Comparison of ENCODE assay signal across 8 cellular contexts in the genomic region with DNA sequence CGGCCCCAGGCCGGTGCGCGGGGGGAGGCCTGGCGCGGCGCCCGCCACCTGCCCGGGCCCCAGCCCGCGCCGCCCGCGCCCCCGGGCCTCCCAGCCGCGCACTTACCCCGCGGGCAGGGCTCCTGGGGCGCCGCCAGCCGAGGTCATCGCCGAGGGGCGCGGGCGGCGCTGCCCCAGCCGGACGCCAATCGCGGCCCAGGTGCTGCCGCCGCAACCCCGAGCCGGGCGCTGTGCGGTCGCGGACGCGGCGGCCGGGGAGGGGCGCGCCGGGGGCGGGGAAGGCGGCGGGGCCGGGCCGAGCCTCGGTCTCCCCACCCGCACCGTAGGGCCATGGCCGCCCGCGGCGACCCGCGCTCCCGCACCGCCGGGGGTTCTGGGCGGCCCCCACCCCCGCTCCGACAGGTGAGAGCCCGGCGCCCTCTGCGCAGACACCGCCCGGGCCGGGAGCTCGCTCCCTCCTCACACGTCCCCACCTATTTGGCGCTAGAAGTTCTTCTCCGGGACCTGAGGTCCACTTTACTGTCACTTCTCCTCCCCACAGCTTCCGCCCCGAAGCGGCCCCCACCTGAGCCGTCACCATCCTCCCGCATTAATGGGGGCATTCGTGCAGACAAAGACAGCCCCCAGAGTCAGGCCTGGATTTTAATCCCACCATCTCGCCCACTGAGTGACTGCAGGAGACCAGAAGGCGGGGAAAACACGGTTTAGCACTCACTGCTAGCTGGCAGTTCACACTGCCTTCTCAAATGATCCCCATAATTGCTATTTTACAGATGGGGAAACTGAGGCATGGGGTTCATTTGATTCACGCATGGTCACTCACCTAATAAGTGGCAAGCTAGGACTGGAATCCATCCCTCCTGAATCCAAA. TPM values are rescaled to one million over a fixed set of nuclear protein-coding genes. Genes with fewer than 3 reads are reported as not detected.
DNase-seq lines count a peak whose midpoint lies in the region; ATAC-seq lines count a peak whose summit lies in the region.

Gene TTC39A (minus strand): TSS at position 232 of the 871 bp plus-strand sequence. CDS start 85 bp downstream, at position 147.

- H3K4me1 Mint-ChIP-seq in dendritic cell treated with granulocyte-macrophage colony-stimulating factor and Interleukin-4, amounts not matched to agents 40 ng/mL and 50 ng/mL, for 4 days (ENCODE audit: low read depth): peaks cover 17% of the 10 kb centered on the region

- no peak for DNase-seq in Caki2 (ENCODE audit: low read depth)
- DNase-seq in KBM-7: peak; percentile 19
- no peak for DNase-seq in middle frontal gyrus (ENCODE audit: extremely low spot score, low spot score)
- no peak for DNase-seq in inferior parietal cortex (ENCODE audit: extremely low spot score)

- H3K27ac ChIP-seq in mesodermal cell (ENCODE audit: low read depth, low read length, severe bottlenecking): peak within 1 kb of the TSS; percentile 74

- ATAC-seq in HG03039 (IDR thresholded peaks at IDR 0.05; ENCODE audit: unreplicated experiment) (no peak), HG02938 (IDR thresholded peaks at IDR 0.05; ENCODE audit: unreplicated experiment) (no peak)

- in situ Hi-C loops in Caki2 (cut with HindIII; ENCODE audit: low pct_unique_long_range_greater_than_20kb, low sequenced_read_pairs) (no loop called here), KBM-7 (cut with MboI; ENCODE audit: low pct_unique_long_range_greater_than_20kb, low sequenced_read_pairs) (no loop called here)

- H3K4me3 ChIP-seq in mesodermal cell (ENCODE audit: extremely low read depth, insufficient read depth, low read length, poor library complexity, severe bottlenecking): peak within 1 kb of the TSS; percentile 33

- peaks cover 41% of the 10 kb centered on the region for H3K27me3 Mint-ChIP-seq in dendritic cell treated with granulocyte-macrophage colony-stimulating factor and Interleukin-4, amounts not matched to agents 40 ng/mL and 50 ng/mL, for 4 days

- peaks cover 14% of the 10 kb centered on the region for H3K4me1 ChIP-seq in mesodermal cell (ENCODE audit: control insufficient read depth, insufficient read depth, low read length, poor library complexity, severe bottlenecking)

- WGBS in mesodermal cell (ENCODE audit: insufficient coverage in 2 of 2), 2 experiments: 3 to 4% methylated on average over 48 to 57 of the region's 87 CpGs

- intact Hi-C loops in dendritic cell treated with granulocyte-macrophage colony-stimulating factor and Interleukin-4, amounts not matched to agents 40 ng/mL and 50 ng/mL, for 4 days (cut with micrococcal nuclease): no loop called here

- H3K4me3 Mint-ChIP-seq in dendritic cell treated with granulocyte-macrophage colony-stimulating factor and Interleukin-4, amounts not matched to agents 40 ng/mL and 50 ng/mL, for 4 days: peak within 1 kb of the TSS; percentile 76

- no peaks in the 10 kb centered on the region for H3K9me3 Mint-ChIP-seq in dendritic cell treated with granulocyte-macrophage colony-stimulating factor and Interleukin-4, amounts not matched to agents 40 ng/mL and 50 ng/mL, for 4 days

- no peaks in the 10 kb centered on the region for H3K9me3 ChIP-seq in mesodermal cell (ENCODE audit: control insufficient read depth, low read length)

- no peak within 1 kb of the TSS for H3K27ac Mint-ChIP-seq in dendritic cell treated with granulocyte-macrophage colony-stimulating factor and Interleukin-4, amounts not matched to agents 40 ng/mL and 50 ng/mL, for 4 days

- H3K36me3 Mint-ChIP-seq in dendritic cell treated with granulocyte-macrophage colony-stimulating factor and Interleukin-4, amounts not matched to agents 40 ng/mL and 50 ng/mL, for 4 days (ENCODE audit: low read depth): no peaks in the 10 kb centered on the region

- no peaks in the 10 kb centered on the region for H3K36me3 ChIP-seq in mesodermal cell (ENCODE audit: control insufficient read depth, insufficient read depth, low read length)

RNA-seq across cellular contexts. Expression of gene TTC39A, which starts in this region (rescaled TPM):
- 27.5 and 59.8 TPM in 2 replicates for total RNA-seq in Caki2 (2014; rRNA removed; shearing (Covaris generic); ENCODE audit: low replicate concordance)
- polyA plus RNA-seq in mesodermal cell (2013, experiment 1 of 2): 1.3 TPM
- polyA plus RNA-seq in mesodermal cell (2013, experiment 2 of 2): 0.71 TPM
